In the genomic region with DNA sequence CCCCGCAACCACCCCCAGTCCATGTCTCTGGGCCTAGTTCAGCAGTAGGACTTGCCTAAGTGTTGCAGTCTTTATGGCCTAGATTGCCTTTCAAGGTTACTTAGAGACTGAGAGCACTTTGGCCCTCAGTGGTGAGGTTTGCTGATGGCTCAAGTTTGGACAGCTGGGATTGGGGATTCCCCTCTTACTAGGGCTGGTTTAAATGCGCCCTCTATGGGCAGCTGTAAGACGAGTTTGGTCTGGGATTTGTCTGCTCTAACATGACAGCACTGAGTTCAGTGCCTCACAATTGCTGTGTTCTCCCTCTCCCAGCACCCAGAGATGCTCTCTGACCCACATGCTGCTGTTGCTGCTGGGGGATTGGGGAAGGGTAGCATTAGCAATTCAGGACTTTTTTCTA, we compare ENCODE assay signal across 9 cellular contexts. TPM values are rescaled to one million over a fixed set of nuclear protein-coding genes. Genes with fewer than 3 reads are reported as not detected.
A peak's percentile ranks its signal among the peaks of the same experiment; 100 is the strongest.
DNase-seq lines count a peak whose midpoint lies in the region; ATAC-seq and TF ChIP-seq lines count a peak whose summit lies in the region.
"Had no signal": no experiment of that assay in that cellular context is flagged by ENCODE, and none has a peak within 500 bp of the region (broad histone marks: within the 10 kb centered on the region; RNA-seq: fewer than 3 reads in every experiment).

No MANE protein-coding gene starts in this region.

- H3K79me2 ChIP-seq in hepatocyte, result no peaks in the 10 kb centered on the region

- H2AFZ ChIP-seq in hepatocyte, result no peak overlapping the region

- ATAC-seq in HG03196 (IDR thresholded peaks at IDR 0.05; ENCODE audit: unreplicated experiment), result no peak

- no peaks in the 10 kb centered on the region for H3K9me2 ChIP-seq in hepatocyte (replicated peaks; ENCODE audit: insufficient read depth)

- H3K27ac ChIP-seq in C4-2B, result no peak overlapping the region
- no peak overlapping the region for H3K27ac ChIP-seq in hepatocyte
- no peak overlapping the region for H3K27ac ChIP-seq in dorsolateral prefrontal cortex

- TF ChIP-seq CTCF in C4-2B (conservative IDR thresholded peaks at IDR 0.05), result peak; percentile 51
- peak; percentile 36 for TF ChIP-seq CTCF in GM20000 (IDR thresholded peaks at IDR 0.05; ENCODE audit: extremely low read depth, missing control alignments)
- peak; percentile 28 for TF ChIP-seq CTCF in hepatocyte (IDR thresholded peaks at IDR 0.05; ENCODE audit: poor library complexity)
- TF ChIP-seq CTCF in dorsolateral prefrontal cortex (IDR thresholded peaks at IDR 0.05 in 54 of 56, conservative IDR thresholded peaks at IDR 0.05 in 2 of 56; ENCODE audit: low read depth in 1 of 56, partially characterized antibody in 56 of 56), result peak in 10 of 56 donors; percentile 10 to 36 (median 16)

- no peaks in the 10 kb centered on the region for H4K20me1 ChIP-seq in hepatocyte (ENCODE audit: insufficient read depth, poor library complexity, severe bottlenecking)

- intact Hi-C loops in dorsolateral prefrontal cortex (cut with DNase I), result no loop called here

- H3K4me2 ChIP-seq in hepatocyte, result no peak overlapping the region

- H3K27me3 ChIP-seq in hepatocyte (no peaks in the 10 kb centered on the region), dorsolateral prefrontal cortex (peaks cover 0 to 83% (median 47%) of the 10 kb centered on the region in 45 donors)

- DNase-seq in GM20000 (ENCODE audit: low spot score), result no peak
- DNase-seq in NCI-H748 treated with DMSO at 0.1 percent for 48 hours (lab: John Stamatoyannopoulos, UW), result peak; percentile 8
- peak; percentile 39 for DNase-seq in hepatocyte (ENCODE audit: low spot score)
- no peak for DNase-seq in activated effector memory CD4-positive, alpha-beta T cell treated with anti-CD3 and anti-CD28 coated beads, Interleukin-2, amount 50 U/mL, for 16 hours
- no peak for DNase-seq in NCI-H345 treated with DMSO at 0.1 percent for 48 hours (lab: John Stamatoyannopoulos, UW; ENCODE audit: unreplicated experiment)
- no peak for DNase-seq in dorsolateral prefrontal cortex
- DNase-seq: GOT3 had no signal

- H3K4me3 ChIP-seq in hepatocyte (no peak overlapping the region), dorsolateral prefrontal cortex (no peak overlapping the region)

- H3K36me3 ChIP-seq in hepatocyte (replicated peaks; ENCODE audit: insufficient read depth, low read depth), result no peaks in the 10 kb centered on the region

- H3K9me3 ChIP-seq in hepatocyte (ENCODE audit: low read depth), result no peaks in the 10 kb centered on the region

- WGBS in hepatocyte (ENCODE audit: low lambda C conversion rate, missing lambda C conversion rate), result 45% methylated on average over 3 of the region's 3 CpGs

- no peaks in the 10 kb centered on the region for H3K4me1 ChIP-seq in hepatocyte (ENCODE audit: insufficient read depth)

RNA-seq across cellular contexts. Expression of a gene that starts 23.1 kb away (rescaled TPM):
- 0.67 and 0.80 TPM in 2 replicates for total RNA-seq in hepatocyte
- 0.36 and 0.87 TPM in 2 replicates for polyA plus RNA-seq in hepatocyte
- 10 to 100 TPM in 83 of 120 experiments, 1 to 10 TPM in 37; 3.0 to 23.7 (median 11.7) TPM for total RNA-seq in dorsolateral prefrontal cortex

Comparison
In these comparisons a context has a peak if more than half of its experiments do, and no peak if none do; other contexts are left out.
1. DNase-seq: peak in NCI-H748 treated with DMSO at 0.1 percent for 48 hours (single experiment) and hepatocyte (single experiment); none in GM20000 (single experiment), activated effector memory CD4-positive, alpha-beta T cell treated with anti-CD3 and anti-CD28 coated beads, Interleukin-2, amount 50 U/mL, for 16 hours (single experiment), NCI-H345 treated with DMSO at 0.1 percent for 48 hours (single experiment) and dorsolateral prefrontal cortex (0 of 10).